29 cellular contexts compared by ENCODE assay signal in genomic region chr14:50936882-50937281, GRCh38. TPM values are rescaled to one million over a fixed set of nuclear protein-coding genes. Genes with fewer than 3 reads are reported as not detected.
DNase-seq lines count a peak whose midpoint lies in the region; ATAC-seq, FAIRE-seq and TF ChIP-seq lines count a peak whose summit lies in the region.
"Had no signal": no experiment of that assay in that cellular context is flagged by ENCODE, and none has a peak within 500 bp of the region (broad histone marks: within the 10 kb centered on the region; RNA-seq: fewer than 3 reads in every experiment).

No MANE protein-coding gene starts in this region.

- H3K27me3 ChIP-seq in GM23248 (replicated peaks; ENCODE audit: insufficient read depth) (no peaks in the 10 kb centered on the region), OCI-LY3 (ENCODE audit: low read depth, low read length) (no peaks in the 10 kb centered on the region), keratinocyte (ENCODE audit: control insufficient read depth, extremely low read depth, insufficient read depth, low read length) (no peaks in the 10 kb centered on the region), spleen (replicated peaks in 1 of 7) (peaks cover 0 to 16% (median 0%) of the 10 kb centered on the region in 7 donors)
- H3K27me3 ChIP-seq: gastrocnemius medialis, thyroid gland had no signal

- H3K27ac ChIP-seq in GM23248, result no peak overlapping the region; the same call in 1 of the 2 replicates
- no peak overlapping the region for H3K27ac ChIP-seq in OCI-LY3 (ENCODE audit: low read length)
- H3K27ac ChIP-seq in keratinocyte (ENCODE audit: control insufficient read depth, insufficient read depth, low read length), result peak overlapping the region; percentile 84
- H3K27ac ChIP-seq in spleen, result peak overlapping the region in 7 of 8 donors; percentile 6 to 89 (median 78)
- H3K27ac ChIP-seq: gastrocnemius medialis, thyroid gland, WERI-Rb-1 had no signal

- no peaks in the 10 kb centered on the region for H3K4me1 Mint-ChIP-seq in natural killer cell
- H3K4me1 Mint-ChIP-seq: activated CD8-positive, alpha-beta memory T cell treated with anti-CD3 and anti-CD28 coated beads, Interleukin-2, amount 10 ng/mL, durations not matched to agents 7 days and 5 days had no signal

- H3K79me2 ChIP-seq in GM23248 (ENCODE audit: insufficient read depth), result no peaks in the 10 kb centered on the region
- H3K79me2 ChIP-seq in OCI-LY3 (ENCODE audit: low read length), result no peaks in the 10 kb centered on the region
- peaks cover 50% of the 10 kb centered on the region for H3K79me2 ChIP-seq in keratinocyte (ENCODE audit: control insufficient read depth, insufficient read depth, low read length)

- peaks cover 27 to 33% of the 10 kb centered on the region in 2 donors for H3K27me3 Mint-ChIP-seq in natural killer cell (ENCODE audit: low read depth in 2 of 2)

- H3K9me2 ChIP-seq in GM23248 (ENCODE audit: insufficient read depth), result no peaks in the 10 kb centered on the region

- H4K20me1 ChIP-seq in GM23248 (ENCODE audit: insufficient read depth), result no peaks in the 10 kb centered on the region
- H4K20me1 ChIP-seq in OCI-LY3 (ENCODE audit: insufficient read depth, low read length), result no peaks in the 10 kb centered on the region
- no peaks in the 10 kb centered on the region for H4K20me1 ChIP-seq in keratinocyte (ENCODE audit: control insufficient read depth, extremely low read depth, insufficient read depth, low read length)

- in situ Hi-C loops in GM23248 (cut with MboI), result no loop called here
- in situ Hi-C loops in ACHN (cut with HindIII; ENCODE audit: low pct_ligation_motif_present, low pct_unique_long_range_greater_than_20kb, low sequenced_read_pairs), result no loop called here

- no peak overlapping the region for H3K4me3 Mint-ChIP-seq in natural killer cell
- H3K4me3 Mint-ChIP-seq: activated CD4-positive, alpha-beta T cell treated with anti-CD3 and anti-CD28 coated beads, Interleukin-2, amount 10 ng/mL, durations not matched to agents 7 days and 5 days; activated CD8-positive, alpha-beta memory T cell treated with anti-CD3 and anti-CD28 coated beads, Interleukin-2, amount 10 ng/mL, durations not matched to agents 7 days and 5 days; activated T-cell treated with anti-CD3 and anti-CD28 coated beads, Interleukin-2, amount 50 U/mL, for 72 hours; T-helper 2 cell treated with Interferon-gamma antibody and Interleukin-4, amounts not matched to agents 5 μg/mL and 100 μg/mL, for 36 hours had no signal

- H3K9me3 ChIP-seq in GM23248 (ENCODE audit: low read depth) (no peaks in the 10 kb centered on the region), OCI-LY3 (ENCODE audit: insufficient read depth, low read length) (no peaks in the 10 kb centered on the region), keratinocyte (ENCODE audit: control insufficient read depth, low read depth, low read length) (no peaks in the 10 kb centered on the region), spleen (no peaks in the 10 kb centered on the region)
- H3K9me3 ChIP-seq: gastrocnemius medialis, thyroid gland had no signal

- H3K27ac Mint-ChIP-seq in natural killer cell, result no peak overlapping the region
- H3K27ac Mint-ChIP-seq: activated CD4-positive, alpha-beta T cell treated with anti-CD3 and anti-CD28 coated beads, Interleukin-2, amount 10 ng/mL, durations not matched to agents 7 days and 5 days; activated CD8-positive, alpha-beta memory T cell treated with anti-CD3 and anti-CD28 coated beads, Interleukin-2, amount 10 ng/mL, durations not matched to agents 7 days and 5 days; activated T-cell treated with anti-CD3 and anti-CD28 coated beads, Interleukin-2, amount 50 U/mL, for 72 hours; T-helper 2 cell treated with Interferon-gamma antibody and Interleukin-4, amounts not matched to agents 5 μg/mL and 100 μg/mL, for 36 hours had no signal

- dilution Hi-C loops in keratinocyte (cut with MboI; ENCODE audit: extremely low pct_ligation_motif_present, low sequenced_read_pairs), result no loop called here

- peak; percentile 70 for FAIRE-seq in keratinocyte (lab: Jason Lieb, UNC)
- FAIRE-seq: G401.6, H54 had no signal

- 0 out of 2 replicates have a peak overlapping the region, but pooled peaks have one; percentile 2 for H3K9ac ChIP-seq in GM23248
- H3K9ac ChIP-seq in OCI-LY3 (ENCODE audit: low read length), result no peak overlapping the region
- H3K9ac ChIP-seq in keratinocyte (ENCODE audit: control insufficient read depth, extremely low read depth, insufficient read depth, low read length), result peak overlapping the region; percentile 57

- no peaks in the 10 kb centered on the region for H3K36me3 Mint-ChIP-seq in natural killer cell
- H3K36me3 Mint-ChIP-seq: activated CD8-positive, alpha-beta memory T cell treated with anti-CD3 and anti-CD28 coated beads, Interleukin-2, amount 10 ng/mL, durations not matched to agents 7 days and 5 days had no signal

- H3K4me1 ChIP-seq in GM23248 (ENCODE audit: insufficient read depth) (peaks cover 40% of the 10 kb centered on the region), OCI-LY3 (ENCODE audit: low read length) (peaks cover 16% of the 10 kb centered on the region), keratinocyte (ENCODE audit: control insufficient read depth, extremely low read depth, insufficient read depth, low read length) (peaks cover 50% of the 10 kb centered on the region), spleen (peaks cover 0 to 69% (median 3%) of the 10 kb centered on the region in 6 donors)
- H3K4me1 ChIP-seq: gastrocnemius medialis, thyroid gland had no signal

- no peaks in the 10 kb centered on the region for H3K36me3 ChIP-seq in GM23248 (ENCODE audit: low read depth)
- H3K36me3 ChIP-seq in OCI-LY3 (replicated peaks; ENCODE audit: low read depth, low read length), result no peaks in the 10 kb centered on the region
- peaks cover 15 to 29% of the 10 kb centered on the region in 2 experiments for H3K36me3 ChIP-seq in keratinocyte (ENCODE audit: control insufficient read depth in 2 of 2, extremely low read depth in 1 of 2, insufficient read depth in 2 of 2, low read length in 2 of 2)
- H3K36me3 ChIP-seq in spleen, result peaks cover 0 to 58% (median 3%) of the 10 kb centered on the region in 6 donors
- H3K36me3 ChIP-seq: gastrocnemius medialis, thyroid gland, WERI-Rb-1 had no signal

- TF ChIP-seq CTCF in OCI-LY3 (IDR thresholded peaks at IDR 0.05; ENCODE audit: low read depth, low read length) (no peak), keratinocyte (optimal IDR thresholded peaks at IDR 0.05 in 1 of 3, IDR thresholded peaks at IDR 0.05 in 1 of 3, conservative IDR thresholded peaks at IDR 0.05 in 1 of 3; ENCODE audit: extremely low read depth in 1 of 3, insufficient read depth in 2 of 3, low read length in 3 of 3) (no peak), spleen (IDR thresholded peaks at IDR 0.05 in 8 of 11, conservative IDR thresholded peaks at IDR 0.05 in 3 of 11) (no peak), natural killer cell (IDR thresholded peaks at IDR 0.05) (no peak)

- H3K4me3 ChIP-seq in GM23248 (no peak overlapping the region; the same call in 1 of the 2 replicates), OCI-LY3 (ENCODE audit: low read length) (no peak overlapping the region), keratinocyte (ENCODE audit: control insufficient read depth in 2 of 3, extremely low read depth in 1 of 3, insufficient read depth in 2 of 3, low read depth in 1 of 3, low read length in 3 of 3) (peak overlapping the region in 2 of 3 experiments; percentile 38 to 46), spleen (peak overlapping the region in 1 of 8 donors; percentile 37)
- H3K4me3 ChIP-seq: gastrocnemius medialis, thyroid gland had no signal

- intact Hi-C loops in spleen (cut with DNase I; ENCODE audit: low total_unique reads) (no loop called here), natural killer cell (cut with micrococcal nuclease) (no loop called here)

- no peak for DNase-seq in GM23248
- DNase-seq in keratinocyte (ENCODE audit: low read depth, low spot score), result no peak
- no peak for DNase-seq in spleen
- DNase-seq in NCI-H510A (lab: John Stamatoyannopoulos, UW), result no peak
- DNase-seq in natural killer cell, result no peak
- no peak for DNase-seq in ACHN
- DNase-seq: activated CD4-positive, alpha-beta T cell treated with anti-CD3 and anti-CD28 coated beads, Interleukin-2, amount 10 ng/mL, durations not matched to agents 7 days and 5 days; activated CD8-positive, alpha-beta memory T cell treated with anti-CD3 and anti-CD28 coated beads, Interleukin-2, amount 10 ng/mL, durations not matched to agents 7 days and 5 days; activated naive CD4-positive, alpha-beta T cell treated with Interleukin-2 at 50 U/mL for 16 hours; activated T-cell treated with anti-CD3 and anti-CD28 coated beads, Interleukin-2, amount 50 U/mL, for 72 hours; DMS53; effector CD8-positive, alpha-beta T cell; gastrocnemius medialis; Kasumi-1; NCI-H1092; NCI-H187; NCI-H2171 treated with DMSO at 0.1 percent for 48 hours; NCI-H524 treated with DMSO at 0.1 percent for 48 hours; occipital lobe; RPMI8226; stimulated activated CD4-positive, alpha-beta T cell treated with anti-CD3 and anti-CD28 coated beads, Interleukin-12 subunit alpha, Interleukin-12 subunit beta, amount 100 ng/mL, for 4 hours; stimulated activated CD4-positive, alpha-beta T cell treated with anti-CD3 and anti-CD28 coated beads, Interleukin-4, amount 100 ng/mL, for 24 hours; stimulated activated naive CD4-positive, alpha-beta T cell treated with Interleukin-2 at 50 U/mL for 16 hours; thyroid gland; WERI-Rb-1 had no signal

- peak overlapping the region; percentile 17 for H3K4me2 ChIP-seq in GM23248 (ENCODE audit: unreplicated experiment)
- H3K4me2 ChIP-seq in OCI-LY3 (ENCODE audit: low read length), result peak overlapping the region; percentile 4
- peak overlapping the region; percentile 81 for H3K4me2 ChIP-seq in keratinocyte (ENCODE audit: control insufficient read depth, extremely low read depth, insufficient read depth, low read depth, low read length)

- peaks cover 33% of the 10 kb centered on the region for H3F3A ChIP-seq in GM23248 (ENCODE audit: insufficient read depth)

- H3K9me3 Mint-ChIP-seq in natural killer cell, result no peaks in the 10 kb centered on the region
- H3K9me3 Mint-ChIP-seq: activated CD4-positive, alpha-beta T cell treated with anti-CD3 and anti-CD28 coated beads, Interleukin-2, amount 10 ng/mL, durations not matched to agents 7 days and 5 days; activated T-cell treated with anti-CD3 and anti-CD28 coated beads, Interleukin-2, amount 50 U/mL, for 72 hours; T-helper 2 cell treated with Interferon-gamma antibody and Interleukin-4, amounts not matched to agents 5 μg/mL and 100 μg/mL, for 36 hours had no signal

- WGBS in GM23248 (ENCODE audit: low coverage in 1 of 2, low lambda C conversion rate in 2 of 2, missing lambda C conversion rate in 2 of 2), 2 experiments, result 89% methylated on average over 2 of the region's 2 CpGs
- 46 to 67% (median 55%) methylated on average over 2 of the region's 2 CpGs for WGBS in spleen, 5 donors

- no peak overlapping the region for H2AFZ ChIP-seq in GM23248
- no peak overlapping the region for H2AFZ ChIP-seq in OCI-LY3 (ENCODE audit: low read depth, low read length)
- no peak overlapping the region for H2AFZ ChIP-seq in keratinocyte (ENCODE audit: control insufficient read depth, low read length)

- TF ChIP-seq POLR2A in spleen (IDR thresholded peaks at IDR 0.05), result no peak

- ATAC-seq in natural killer cell, result no peak
- ATAC-seq: activated CD8-positive, alpha-beta memory T cell treated with anti-CD3 and anti-CD28 coated beads, Interleukin-2, amount 10 ng/mL, durations not matched to agents 7 days and 5 days; activated T-cell treated with anti-CD3 and anti-CD28 coated beads, Interleukin-2, amount 50 U/mL, for 72 hours; gastrocnemius medialis had no signal

- H3K9me1 ChIP-seq in keratinocyte (ENCODE audit: control insufficient read depth, extremely low read depth, insufficient read depth, low read length), result no peaks in the 10 kb centered on the region

RNA-seq across cellular contexts. Expression of gene PYGL, which starts 7.4 kb away (rescaled TPM):
- total RNA-seq in GM23248 (2014; rRNA removed; shearing (Covaris generic)), result 42.6 and 52.6 TPM in 2 replicates
- polyA plus RNA-seq in GM23248 (2016; fragmentation: Nextera tagmentation; extraction: Ambion mirVana) (55.8 and 56.2 TPM in 2 replicates), keratinocyte (197 to 397 TPM (median 331 TPM) in 3 replicates), spleen (10 to 100 TPM; 14.1 to 28.4 (median 15.1) TPM)
- 180 TPM for polyA plus RNA-seq in keratinocyte (2011; ENCODE audit: low read depth)
- 295 and 307 TPM in 2 replicates for polyA plus RNA-seq in keratinocyte (2011; cell fraction: cytosol; rRNA removed)
- 435 and 438 TPM in 2 replicates for polyA plus RNA-seq in keratinocyte (2011; cell fraction: nucleus; rRNA removed)
- 141 and 328 TPM in 2 replicates for polyA plus RNA-seq in keratinocyte (2012; ENCODE audit: low replicate concordance)
- 163 to 351 TPM (median 225 TPM) in 3 replicates for polyA minus RNA-seq in keratinocyte
- polyA minus RNA-seq in keratinocyte (2011; cell fraction: cytosol; rRNA and poly(A)+ RNA removed), result 255 TPM
- 192 and 362 TPM in 2 replicates for polyA minus RNA-seq in keratinocyte (2011; cell fraction: nucleus; rRNA and poly(A)+ RNA removed)
- total RNA-seq in spleen (100 to 1,000 TPM in 5 of 7 donors, 10 to 100 TPM in 2; 80.4 to 302 (median 133) TPM), natural killer cell (10 to 100 TPM in 1 of 3 donors, 1 to 10 TPM in 2; 2.0 to 22.3 (median 3.2) TPM)
- total RNA-seq: activated CD4-positive, alpha-beta T cell treated with anti-CD3 and anti-CD28 coated beads, Interleukin-2, amount 10 ng/mL, durations not matched to agents 7 days and 5 days had no signal

Comparison
In these comparisons a context has a peak if more than half of its experiments do, and no peak if none do; other contexts are left out.
1. H3K27ac ChIP-seq: peak in keratinocyte (single experiment) and spleen (7 of 8); none in GM23248 (single experiment) and OCI-LY3 (single experiment).
2. H3K4me2 ChIP-seq: peak in every context shown above with its lines; median percentile 81 in keratinocyte; 17 in GM23248; 4 in OCI-LY3.
3. H3K4me3 ChIP-seq: peak in keratinocyte (2 of 3); none in GM23248 (single experiment) and OCI-LY3 (single experiment).